37 cellular contexts compared by ENCODE assay signal in the genomic region with DNA sequence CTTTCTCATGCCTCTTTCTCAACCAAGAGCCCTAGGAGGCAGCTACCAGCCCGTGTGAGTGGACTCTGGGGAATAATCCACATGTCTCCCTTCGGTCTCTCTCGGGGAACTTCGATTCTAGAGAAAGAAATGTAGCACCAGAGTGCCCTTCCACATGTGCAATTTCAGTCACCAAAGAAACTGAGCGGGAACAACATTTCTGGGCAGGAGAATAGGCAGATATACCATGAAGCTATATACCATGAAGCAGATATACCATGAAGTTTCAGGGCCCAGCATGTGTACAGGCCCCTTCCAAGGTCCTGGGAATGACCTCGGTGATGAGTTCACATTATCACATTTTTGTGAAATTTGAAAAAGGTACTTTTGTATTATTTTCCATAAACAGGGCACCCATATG.
DNase-seq lines count a peak whose midpoint lies in the region; ATAC-seq, FAIRE-seq and TF ChIP-seq lines count a peak whose summit lies in the region.
"Had no signal": no experiment of that assay in that cellular context is flagged by ENCODE, and none has a peak within 500 bp of the region (broad histone marks: within the 10 kb centered on the region; RNA-seq: fewer than 3 reads in every experiment).

No MANE protein-coding gene starts in this region.

- no peak overlapping the region for H2BK5ac ChIP-seq in H1 (ENCODE audit: low read depth, low read length)

- no peak for TF ChIP-seq CTCF in HEK293 (tag by site-specific recombination; IDR thresholded peaks at IDR 0.05)
- no peak for TF ChIP-seq CTCF in H1 (IDR thresholded peaks at IDR 0.05; ENCODE audit: control extremely low read depth in 1 of 3, insufficient read depth in 1 of 3, low read depth in 1 of 3, low read length in 3 of 3)
- TF ChIP-seq CTCF in progenitor cell of endocrine pancreas (IDR thresholded peaks at IDR 0.05; ENCODE audit: unreplicated experiment): no peak

- peak overlapping the region; percentile 26 for H3K27ac Mint-ChIP-seq in T-helper 1 cell treated with Interleukin-12 subunit alpha and Interleukin-12 subunit beta and Interleukin-4 antibody, amounts not matched to agents 30 μg/mL and 1 μg/mL, for 36 hours
- H3K27ac Mint-ChIP-seq in progenitor cell of endocrine pancreas: peak overlapping the region; percentile 60
- H3K27ac Mint-ChIP-seq: B cell; CD14-positive monocyte; CD4-positive, alpha-beta memory T cell; CD4-positive, alpha-beta T cell; CD4-positive, CD25-positive, alpha-beta regulatory T cell; CD8-positive, alpha-beta memory T cell; CD8-positive, alpha-beta T cell had no signal

- H3K4me3 Mint-ChIP-seq in T-helper 1 cell treated with Interleukin-12 subunit alpha and Interleukin-12 subunit beta and Interleukin-4 antibody, amounts not matched to agents 30 μg/mL and 1 μg/mL, for 36 hours: no peak overlapping the region
- H3K4me3 Mint-ChIP-seq in progenitor cell of endocrine pancreas (ENCODE audit: low read depth): no peak overlapping the region
- H3K4me3 Mint-ChIP-seq: B cell; CD14-positive monocyte; CD4-positive, alpha-beta memory T cell; CD4-positive, alpha-beta T cell; CD4-positive, CD25-positive, alpha-beta regulatory T cell; CD8-positive, alpha-beta memory T cell; CD8-positive, alpha-beta T cell had no signal

- no peaks in the 10 kb centered on the region for H3K36me3 Mint-ChIP-seq in T-helper 1 cell treated with Interleukin-12 subunit alpha and Interleukin-12 subunit beta and Interleukin-4 antibody, amounts not matched to agents 30 μg/mL and 1 μg/mL, for 36 hours (ENCODE audit: low read depth)
- H3K36me3 Mint-ChIP-seq in progenitor cell of endocrine pancreas (ENCODE audit: insufficient read depth): no peaks in the 10 kb centered on the region
- H3K36me3 Mint-ChIP-seq: CD14-positive monocyte; CD4-positive, alpha-beta memory T cell; CD4-positive, CD25-positive, alpha-beta regulatory T cell; CD8-positive, alpha-beta memory T cell; CD8-positive, alpha-beta T cell had no signal

- WGBS in H1 (ENCODE audit: extremely low coverage in 1 of 2, insufficient coverage in 1 of 2, insufficient read length in 1 of 2, insufficient replicate concordance in 2 of 2, low coverage in 1 of 2, low lambda C conversion rate in 2 of 2, missing lambda C conversion rate in 1 of 2), 2 experiments: 90% methylated on average over 6 of the region's 6 CpGs; no CpG with 5 or more reads in 1 of the 2 experiments

- H3K79me2 ChIP-seq in H1 (ENCODE audit: control insufficient read depth in 1 of 2, insufficient read depth in 2 of 2, low read length in 2 of 2): no peaks in the 10 kb centered on the region

- H3K23ac ChIP-seq in H1 (ENCODE audit: insufficient read length): no peak overlapping the region

- H2AFZ ChIP-seq in H1 (ENCODE audit: low read length): no peak overlapping the region

- H4K20me1 ChIP-seq in H1 (replicated peaks in 1 of 2; ENCODE audit: control insufficient read depth in 1 of 2, insufficient read depth in 2 of 2, low read length in 2 of 2): no peaks in the 10 kb centered on the region
- H4K20me1 ChIP-seq: BLaER1; BLaER1 treated with 17β-estradiol and CSF1 and Interleukin-3, amounts not matched to agents 10 nM and 100 nM had no signal

- CTCF ChIA-PET in HEK293 (lab: Yijun Ruan, JAX) (no interaction called here), H1 (lab: Charles Lee; ENCODE audit: partially characterized antibody) (no interaction called here)

- DNase-seq in T-helper 1 cell: no peak
- DNase-seq in H1 (ENCODE audit: low read depth in 1 of 2, low spot score in 2 of 2): no peak
- DNase-seq in progenitor cell of endocrine pancreas (ENCODE audit: low spot score, unreplicated experiment): no peak
- DNase-seq in NCI-H2081 (lab: John Stamatoyannopoulos, UW): no peak
- DNase-seq in cerebellar cortex (ENCODE audit: low spot score): no peak
- DNase-seq: 8988T; ACHN; AML-193; BE2C; C1 segment of cervical spinal cord; Caco-2; Calu3; CD4-positive, alpha-beta memory T cell; CD4-positive, alpha-beta T cell; CD4-positive, CD25-positive, alpha-beta regulatory T cell; CD8-positive, alpha-beta memory T cell; CD8-positive, alpha-beta T cell; COR-L47; DMS 273 treated with DMSO at 0.1 percent for 48 hours; DMS153; DMS53; DMS79; DMS79 treated with DMSO at 0.1 percent for 48 hours; DND-41; EL had no signal

- H3K4me2 ChIP-seq in H1 (ENCODE audit: insufficient read depth in 1 of 2, low read depth in 2 of 2, low read length in 2 of 2): no peak overlapping the region
- H3K4me2 ChIP-seq: A549; BLaER1; BLaER1 treated with 17β-estradiol and CSF1 and Interleukin-3, amounts not matched to agents 10 nM and 100 nM had no signal

- H3K27ac ChIP-seq in HEK293 (ENCODE audit: extremely low read depth, low read depth, low read length) (no peak overlapping the region), H1 (ENCODE audit: low read depth, low read length) (no peak overlapping the region)
- H3K27ac ChIP-seq: 22Rv1; A549; BLaER1; BLaER1 treated with 17β-estradiol and CSF1 and Interleukin-3, amounts not matched to agents 10 nM and 100 nM; C4-2B had no signal

- no peak overlapping the region for H2AK5ac ChIP-seq in H1 (ENCODE audit: low read depth, low read length)

- no peak overlapping the region for H2BK120ac ChIP-seq in H1 (replicated peaks; ENCODE audit: low read depth, low read length)

- no peak for TF ChIP-seq EP300 in H1 (IDR thresholded peaks at IDR 0.05; ENCODE audit: borderline replicate concordance in 1 of 2, low read depth in 2 of 2, low read length in 2 of 2)

- H3K4me3 ChIP-seq in HEK293 (ENCODE audit: low read depth, low read length) (no peak overlapping the region), H1 (ENCODE audit: extremely low read depth in 1 of 4, insufficient read depth in 2 of 4, low read depth in 3 of 4, low read length in 4 of 4) (no peak overlapping the region)
- H3K4me3 ChIP-seq: A549; BLaER1; BLaER1 treated with 17β-estradiol and CSF1 and Interleukin-3, amounts not matched to agents 10 nM and 100 nM had no signal

- no peak overlapping the region for H3K4ac ChIP-seq in H1 (replicated peaks; ENCODE audit: insufficient read length, low read depth, low read length)

- H3K9me3 ChIP-seq in HEK293 (ENCODE audit: control insufficient read depth, insufficient read depth, low read depth, low read length) (no peaks in the 10 kb centered on the region), H1 (ENCODE audit: insufficient read depth in 2 of 2, low read depth in 1 of 2, low read length in 1 of 2) (no peaks in the 10 kb centered on the region; a peak in 1 of 4 replicates)
- H3K9me3 ChIP-seq: A549, BE2C, BLaER1, Caco-2 had no signal

- no peaks in the 10 kb centered on the region for H3K36me3 ChIP-seq in HEK293 (ENCODE audit: control insufficient read depth in 2 of 2, insufficient read depth in 1 of 2, low read length in 2 of 2)
- H3K36me3 ChIP-seq in H1 (ENCODE audit: control insufficient read depth in 2 of 4, insufficient read depth in 4 of 4, low read length in 3 of 4): no peaks in the 10 kb centered on the region
- H3K36me3 ChIP-seq: BE2C; BLaER1; BLaER1 treated with 17β-estradiol and CSF1 and Interleukin-3, amounts not matched to agents 10 nM and 100 nM had no signal

- no peak overlapping the region for H3K14ac ChIP-seq in H1 (ENCODE audit: insufficient read length)

- H3K27me3 Mint-ChIP-seq in T-helper 1 cell treated with Interleukin-12 subunit alpha and Interleukin-12 subunit beta and Interleukin-4 antibody, amounts not matched to agents 30 μg/mL and 1 μg/mL, for 36 hours (ENCODE audit: low read depth): no peaks in the 10 kb centered on the region
- H3K27me3 Mint-ChIP-seq in progenitor cell of endocrine pancreas: no peaks in the 10 kb centered on the region
- H3K27me3 Mint-ChIP-seq: B cell; CD4-positive, alpha-beta memory T cell; CD4-positive, alpha-beta T cell; CD4-positive, CD25-positive, alpha-beta regulatory T cell had no signal

- no peaks in the 10 kb centered on the region for H3K23me2 ChIP-seq in H1 (ENCODE audit: low read depth, low read length)

- TF ChIP-seq RAD21 in H1 (IDR thresholded peaks at IDR 0.05 in 1 of 2, conservative IDR thresholded peaks at IDR 0.05 in 1 of 2; ENCODE audit: low read depth in 2 of 2, low read length in 2 of 2): no peak

- no peak overlapping the region for H3K9ac ChIP-seq in H1 (replicated peaks in 1 of 4; ENCODE audit: extremely low read depth in 1 of 4, low read depth in 3 of 4, low read length in 3 of 4)
- H3K9ac ChIP-seq: BLaER1; BLaER1 treated with 17β-estradiol and CSF1 and Interleukin-3, amounts not matched to agents 10 nM and 100 nM had no signal

- H3K4me1 Mint-ChIP-seq in T-helper 1 cell treated with Interleukin-12 subunit alpha and Interleukin-12 subunit beta and Interleukin-4 antibody, amounts not matched to agents 30 μg/mL and 1 μg/mL, for 36 hours (ENCODE audit: low read depth): no peaks in the 10 kb centered on the region
- peaks cover 14% of the 10 kb centered on the region for H3K4me1 Mint-ChIP-seq in progenitor cell of endocrine pancreas (ENCODE audit: low read depth)
- H3K4me1 Mint-ChIP-seq: B cell; CD14-positive monocyte; CD4-positive, alpha-beta memory T cell; CD4-positive, CD25-positive, alpha-beta regulatory T cell; CD8-positive, alpha-beta memory T cell had no signal

- H3K4me1 ChIP-seq in HEK293 (ENCODE audit: control insufficient read depth, insufficient read depth, low read length) (0 out of 2 replicates have a peak, but pooled peaks cover 3% of the 10 kb centered on the region), H1 (replicated peaks in 1 of 4; ENCODE audit: control insufficient read depth in 3 of 4, insufficient read depth in 4 of 4, low read length in 3 of 4) (peaks cover 2 to 12% (median 7%) of the 10 kb centered on the region in 4 experiments; a peak in 6 of 7 replicates)
- H3K4me1 ChIP-seq: BE2C; BLaER1; BLaER1 treated with 17β-estradiol and CSF1 and Interleukin-3, amounts not matched to agents 10 nM and 100 nM; Caco-2 had no signal

- ATAC-seq in GM21529 (IDR thresholded peaks at IDR 0.05; ENCODE audit: unreplicated experiment): no peak
- ATAC-seq: A549; CD8-positive, alpha-beta T cell had no signal

- POLR2A ChIA-PET in HEK293 (lab: Yijun Ruan, JAX): no interaction called here
- POLR2A ChIA-PET in H1 (lab: Charles Lee; ENCODE audit: partially characterized antibody): no interaction called here

- no peak for TF ChIP-seq POLR2A in H1 (IDR thresholded peaks at IDR 0.05; ENCODE audit: control extremely low read depth in 1 of 2, low read depth in 2 of 2, low read length in 2 of 2)

- no peak overlapping the region for H2BK20ac ChIP-seq in H1 (ENCODE audit: low read length)

- no peak overlapping the region for H4K5ac ChIP-seq in H1 (ENCODE audit: insufficient read length, low read depth, low read length)

- no peak overlapping the region for H2BK12ac ChIP-seq in H1 (ENCODE audit: low read depth, low read length)

- peak overlapping the region; percentile 45; the same call in 1 of the 2 replicates for H4K8ac ChIP-seq in H1 (ENCODE audit: extremely low read depth, insufficient read depth, low read length)

- FAIRE-seq in H1 (lab: Jason Lieb, UNC): no peak
- FAIRE-seq: A204.1, A549, D721Med had no signal

- H3K56ac ChIP-seq in H1 (replicated peaks; ENCODE audit: insufficient read length, low read depth, low read length): no peak overlapping the region

- no peaks in the 10 kb centered on the region for H3K9me3 Mint-ChIP-seq in T-helper 1 cell treated with Interleukin-12 subunit alpha and Interleukin-12 subunit beta and Interleukin-4 antibody, amounts not matched to agents 30 μg/mL and 1 μg/mL, for 36 hours
- H3K9me3 Mint-ChIP-seq in progenitor cell of endocrine pancreas (ENCODE audit: low read depth): no peaks in the 10 kb centered on the region
- H3K9me3 Mint-ChIP-seq: CD4-positive, alpha-beta T cell; CD8-positive, alpha-beta memory T cell had no signal

- no peak overlapping the region for H3K18ac ChIP-seq in H1 (ENCODE audit: extremely low read depth, low read length)

- H2BK15ac ChIP-seq in H1 (ENCODE audit: low read length): no peak overlapping the region

- no peak overlapping the region for H4K91ac ChIP-seq in H1 (replicated peaks; ENCODE audit: insufficient read length, low read length)

- H3K79me1 ChIP-seq in H1 (ENCODE audit: low read depth, low read length): no peaks in the 10 kb centered on the region

- no peaks in the 10 kb centered on the region for H3K27me3 ChIP-seq in H1 (replicated peaks in 1 of 4; ENCODE audit: control insufficient read depth in 3 of 4, extremely low read depth in 1 of 4, insufficient read depth in 3 of 4, low read length in 3 of 4)
- H3K27me3 ChIP-seq: BE2C; BLaER1; BLaER1 treated with 17β-estradiol and CSF1 and Interleukin-3, amounts not matched to agents 10 nM and 100 nM had no signal
